ENCODE assay signal across 27 cellular contexts in genomic region chr4:80526697-80527096, GRCh38.
"Had no signal": no experiment of that assay in that cellular context is flagged by ENCODE, and none has a peak within 500 bp of the region (broad histone marks: within the 10 kb centered on the region; RNA-seq: fewer than 3 reads in every experiment).

No MANE protein-coding gene starts in this region.

- H3K9me3 Mint-ChIP-seq: dendritic cell treated with granulocyte-macrophage colony-stimulating factor and Interleukin-4, amounts not matched to agents 40 ng/mL and 50 ng/mL, for 4 days; effector memory CD8-positive, alpha-beta T cell; endodermal cell had no signal

- ATAC-seq: effector memory CD8-positive, alpha-beta T cell; esophagus mucosa; foreskin keratinocyte; gastrocnemius medialis; gastroesophageal sphincter; heart left ventricle; heart right ventricle had no signal

- H3K4me1 Mint-ChIP-seq: endodermal cell had no signal

- H3K36me3 ChIP-seq: colonic mucosa, esophagus muscularis mucosa, esophagus squamous epithelium, gastrocnemius medialis, gastroesophageal sphincter, heart left ventricle, heart right ventricle had no signal

- H3K27ac ChIP-seq: colonic mucosa, coronary artery, dorsolateral prefrontal cortex, epithelial cell of prostate, esophagus muscularis mucosa, esophagus squamous epithelium, foreskin keratinocyte, gastrocnemius medialis, gastroesophageal sphincter, heart left ventricle, heart right ventricle had no signal

- H3K27me3 ChIP-seq: colonic mucosa, dorsolateral prefrontal cortex, esophagus muscularis mucosa, esophagus squamous epithelium, gastrocnemius medialis, gastroesophageal sphincter, heart left ventricle, heart right ventricle had no signal

- H3K27ac Mint-ChIP-seq: dendritic cell treated with granulocyte-macrophage colony-stimulating factor and Interleukin-4, amounts not matched to agents 40 ng/mL and 50 ng/mL, for 4 days; effector memory CD8-positive, alpha-beta T cell; endodermal cell had no signal

- H3K4me1 ChIP-seq: colonic mucosa, esophagus muscularis mucosa, esophagus squamous epithelium, foreskin keratinocyte, gastrocnemius medialis, gastroesophageal sphincter, heart left ventricle, heart right ventricle had no signal

- H3K4me3 ChIP-seq: colonic mucosa, coronary artery, dorsolateral prefrontal cortex, esophagus muscularis mucosa, esophagus squamous epithelium, gastrocnemius medialis, gastroesophageal sphincter, heart left ventricle, heart right ventricle had no signal

- H3K4me3 Mint-ChIP-seq: dendritic cell treated with granulocyte-macrophage colony-stimulating factor and Interleukin-4, amounts not matched to agents 40 ng/mL and 50 ng/mL, for 4 days; effector memory CD8-positive, alpha-beta T cell; endodermal cell had no signal

- H3K9me3 ChIP-seq: colonic mucosa, esophagus muscularis mucosa, esophagus squamous epithelium, gastrocnemius medialis, gastroesophageal sphincter, heart left ventricle, heart right ventricle had no signal

- FAIRE-seq: endothelial cell of umbilical vein, frontal cortex had no signal

- DNase-seq: colonic mucosa; cortex of kidney; dermis blood vessel endothelial cell; dorsolateral prefrontal cortex; effector CD4-positive, alpha-beta T cell; effector CD8-positive, alpha-beta T cell; effector memory CD4-positive, alpha-beta T cell; effector memory CD8-positive, alpha-beta T cell; endodermal cell; erythroblast; esophagus squamous epithelium; foreskin fibroblast; foreskin keratinocyte; foreskin melanocyte; gastrocnemius medialis; glutamatergic neuron; head of caudate nucleus; heart left ventricle; heart right ventricle had no signal

- H3K27me3 Mint-ChIP-seq: dendritic cell treated with granulocyte-macrophage colony-stimulating factor and Interleukin-4, amounts not matched to agents 40 ng/mL and 50 ng/mL, for 4 days had no signal
